ENCODE assay signal across 1 cellular context in genomic region chr1:19872190-19872589, GRCh38.
TF ChIP-seq lines count a peak whose summit lies in the region.

No MANE protein-coding gene starts in this region.

TF ChIP-seq in HepG2, 621 proteins besides CTCF, POLR2A, EP300 and RAD21:
- TF ChIP-seq SIX1 (CRISPR knock-in tag; IDR thresholded peaks at IDR 0.05; ENCODE audit: borderline replicate concordance) (no peak), BRCA1 (CRISPR knock-in tag; IDR thresholded peaks at IDR 0.05) (no peak), HNF1B (CRISPR knock-in tag; IDR thresholded peaks at IDR 0.05) (0 out of 2 replicates have a peak, but pooled peaks have one; percentile 29), SMC3 (IDR thresholded peaks at IDR 0.05; ENCODE audit: low read length) (peak; percentile 54; the same call in 1 of the 2 replicates), GMEB2 (CRISPR knock-in tag; IDR thresholded peaks at IDR 0.05; ENCODE audit: low read depth) (no peak), SNAPC5 (CRISPR knock-in tag; IDR thresholded peaks at IDR 0.05; ENCODE audit: borderline replicate concordance) (no peak), RELA (CRISPR knock-in tag; IDR thresholded peaks at IDR 0.05) (no peak), RXRA (CRISPR knock-in tag; IDR thresholded peaks at IDR 0.05) (peak; percentile 22; the same call in 1 of the 2 replicates), ZNF564 (CRISPR knock-in tag; IDR thresholded peaks at IDR 0.05) (no peak), STAG1 (CRISPR knock-in tag; IDR thresholded peaks at IDR 0.05) (peak; percentile 85), XRCC5 (optimal IDR thresholded peaks at IDR 0.05; ENCODE audit: low read length) (peak; percentile 20), ARNT (IDR thresholded peaks at IDR 0.05) (no peak), ZNF652 (CRISPR knock-in tag; IDR thresholded peaks at IDR 0.05; ENCODE audit: borderline replicate concordance, low read depth) (no peak), DZIP1 (CRISPR knock-in tag; IDR thresholded peaks at IDR 0.05) (no peak)
